In genomic region chr7:6160191-6160623, GRCh38 we compare ENCODE assay signal across 8 cellular contexts. TPM values are rescaled to one million over a fixed set of nuclear protein-coding genes. Genes with fewer than 3 reads are reported as not detected.
DNase-seq lines count a peak whose midpoint lies in the region; ATAC-seq and TF ChIP-seq lines count a peak whose summit lies in the region.

No MANE protein-coding gene starts in this region.

- intact Hi-C loops in uterus (cut with DNase I; ENCODE audit: low total_unique reads) = no loop called here

- DNase-seq in NCI-H2171 treated with DMSO at 0.1 percent for 48 hours (lab: John Stamatoyannopoulos, UW) (peak; percentile 74), ecto neural progenitor cell (ENCODE audit: low spot score) (peak; percentile 80), lung (ENCODE audit: low spot score) (peak; percentile 40), uterus (peak; percentile 76 to 79), GOT3 (lab: John Stamatoyannopoulos, UW) (no peak), GM19240 (ENCODE audit: insufficient read length, low spot score) (no peak)

- H3K9me2 ChIP-seq in DOHH2 (replicated peaks; ENCODE audit: control insufficient read depth, low read length) = no peaks in the 10 kb centered on the region

- H3K27me3 ChIP-seq in DOHH2 (ENCODE audit: control insufficient read depth, low read length) (no peaks in the 10 kb centered on the region), lung (ENCODE audit: control insufficient read depth, insufficient read depth) (no peaks in the 10 kb centered on the region), uterus (no peaks in the 10 kb centered on the region)

- TF ChIP-seq CTCF in DOHH2 (IDR thresholded peaks at IDR 0.05; ENCODE audit: low read depth, low read length, poor library complexity, severe bottlenecking) (peak; percentile 56), lung (IDR thresholded peaks at IDR 0.05; ENCODE audit: control extremely low read depth, extremely low read depth) (peak; percentile 35), uterus (IDR thresholded peaks at IDR 0.05) (peak; percentile 78 to 83 (median 80))

- H3K36me3 ChIP-seq in DOHH2 (ENCODE audit: control insufficient read depth, low read length) (peaks cover 60% of the 10 kb centered on the region), lung (ENCODE audit: control insufficient read depth in 2 of 2, insufficient read depth in 2 of 2, low read length in 2 of 2) (peaks cover 13 to 51% of the 10 kb centered on the region in 2 donors), uterus (no peaks in the 10 kb centered on the region)

- no peak overlapping the region for H3K4me2 ChIP-seq in DOHH2 (ENCODE audit: low read length)

- peak; percentile 70 for ATAC-seq in lung (ENCODE audit: insufficient read depth, low FRiP score)
- no peak for ATAC-seq in GM19467 (IDR thresholded peaks at IDR 0.05; ENCODE audit: unreplicated experiment)

- TF ChIP-seq POLR2A in uterus (IDR thresholded peaks at IDR 0.05) = no peak

- H3K27ac ChIP-seq in DOHH2 (ENCODE audit: low read depth, low read length) (no peak overlapping the region), lung (ENCODE audit: low read depth in 1 of 2, low read length in 1 of 2) (no peak overlapping the region), uterus (peak overlapping the region; percentile 17 to 63)

- no peaks in the 10 kb centered on the region for H3K9me3 ChIP-seq in DOHH2 (ENCODE audit: control insufficient read depth, insufficient read depth, low read length)
- H3K9me3 ChIP-seq in lung (ENCODE audit: control insufficient read depth in 2 of 2, insufficient read depth in 1 of 2, low read length in 1 of 2) = no peaks in the 10 kb centered on the region
- no peaks in the 10 kb centered on the region for H3K9me3 ChIP-seq in uterus

- H3K79me2 ChIP-seq in DOHH2 (ENCODE audit: control insufficient read depth, low read length) = 0 out of 2 replicates have a peak, but pooled peaks cover 2% of the 10 kb centered on the region

- H3K4me3 ChIP-seq in DOHH2 (ENCODE audit: low read length) = no peak overlapping the region
- H3K4me3 ChIP-seq in lung = no peak overlapping the region
- no peak overlapping the region for H3K4me3 ChIP-seq in uterus

- peaks cover 24% of the 10 kb centered on the region for H4K20me1 ChIP-seq in DOHH2 (ENCODE audit: control insufficient read depth, insufficient read depth, low read depth, low read length)

- H3K4me1 ChIP-seq in DOHH2 (ENCODE audit: control insufficient read depth, low read length) = peaks cover 12% of the 10 kb centered on the region
- no peaks in the 10 kb centered on the region for H3K4me1 ChIP-seq in lung (ENCODE audit: control insufficient read depth in 2 of 2, insufficient read depth in 2 of 2, low read length in 2 of 2)
- H3K4me1 ChIP-seq in uterus = no peaks in the 10 kb centered on the region

- H3F3A ChIP-seq in DOHH2 (ENCODE audit: control insufficient read depth, insufficient read depth) = peaks cover 15% of the 10 kb centered on the region

- 55 to 69% methylated on average over 15 of the region's 15 CpGs for whole genome bisulfite sequencing in lung, 2 donors

RNA-seq across cellular contexts. Expression of gene USP42, which starts 55.5 kb away (rescaled TPM):
- total RNA-seq in lung = 10 to 100 TPM in 1 of 2 donors, 1 to 10 TPM in 1; 8.3 to 10.5 TPM
- 1 to 10 TPM; 3.0 to 4.2 TPM for polyA plus RNA-seq in lung
- 10 to 100 TPM in 1 of 4 donors, 1 to 10 TPM in 3; 3.3 to 19.9 (median 9.4) TPM for total RNA-seq in uterus

Comparison
In these comparisons a context has a peak if more than half of its experiments do, and no peak if none do; other contexts are left out.
1. H3K27ac ChIP-seq: peak in uterus (2 of 2); none in DOHH2 (single experiment) and lung (0 of 2).
2. DNase-seq: peak in NCI-H2171 treated with DMSO at 0.1 percent for 48 hours (single experiment), ecto neural progenitor cell (single experiment), lung (single experiment) and uterus (2 of 2); none in GOT3 (single experiment) and GM19240 (single experiment).
3. Peak in every context shown above with its lines, with median percentiles within 50 percentile points of each other: CTCF ChIP-seq.